1 cellular context compared by ENCODE assay signal in the genomic region with DNA sequence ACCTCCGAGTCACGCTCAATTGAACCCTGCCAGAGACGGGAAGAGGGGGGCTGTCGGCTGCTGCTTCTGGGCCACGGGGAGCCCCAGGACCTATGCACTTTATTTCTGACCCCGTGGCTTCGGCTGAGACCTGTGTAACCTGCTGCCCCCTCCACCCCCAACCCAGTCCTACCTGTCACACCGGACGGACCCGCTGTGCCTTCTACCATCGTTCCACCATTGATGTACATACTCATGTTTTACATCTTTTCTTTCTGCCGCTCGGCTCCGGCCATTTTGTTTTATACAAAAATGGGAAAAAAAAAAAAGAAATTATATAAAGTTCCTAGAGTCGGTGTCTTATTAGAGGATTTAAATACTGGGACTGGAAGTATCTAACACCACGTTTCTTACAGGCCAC.
TF ChIP-seq lines count a peak whose summit lies in the region.

No MANE protein-coding gene starts in this region.

TF ChIP-seq in GM23338, 12 proteins besides CTCF, POLR2A, EP300 and RAD21:
- TF ChIP-seq REST (IDR thresholded peaks at IDR 0.05; ENCODE audit: unreplicated experiment) (no peak), POLR2AphosphoS5 (IDR thresholded peaks at IDR 0.05; ENCODE audit: low read depth) (no peak), EZH2phosphoT487 (IDR thresholded peaks at IDR 0.05; ENCODE audit: unreplicated experiment) (no peak), EZH2 (IDR thresholded peaks at IDR 0.05; ENCODE audit: low read depth, unreplicated experiment) (no peak), ETS1 (IDR thresholded peaks at IDR 0.05) (no peak), ZNF114 (CRISPR knock-in tag; IDR thresholded peaks at IDR 0.05) (no peak), CREB1 (CRISPR knock-in tag; IDR thresholded peaks at IDR 0.05; ENCODE audit: low read depth) (no peak), ZNF462 (CRISPR knock-in tag; IDR thresholded peaks at IDR 0.05) (no peak), NANOG (IDR thresholded peaks at IDR 0.05; ENCODE audit: borderline replicate concordance) (no peak), ZNF331 (CRISPR knock-in tag; IDR thresholded peaks at IDR 0.05; ENCODE audit: low read depth) (no peak), JUNB (IDR thresholded peaks at IDR 0.05; ENCODE audit: unreplicated experiment) (no peak), STAT1 (IDR thresholded peaks at IDR 0.05; ENCODE audit: unreplicated experiment) (no peak)
